ENCODE assay signal across 1 cellular context in genomic region chr17:17822189-17822978, GRCh38.
TF ChIP-seq lines count a peak whose summit lies in the region.

No MANE protein-coding gene starts in this region.

TF ChIP-seq in HCT116, 20 proteins besides CTCF, POLR2A, EP300 and RAD21 (continued from another document):
- TF ChIP-seq REST (IDR thresholded peaks at IDR 0.05; ENCODE audit: low read depth): no peak
